Comparison of ENCODE assay signal across 26 cellular contexts in genomic region chr12:25840678-25841077, GRCh38.
DNase-seq lines count a peak whose midpoint lies in the region; ATAC-seq and TF ChIP-seq lines count a peak whose summit lies in the region.
"Had no signal": no experiment of that assay in that cellular context is flagged by ENCODE, and none has a peak within 500 bp of the region (broad histone marks: within the 10 kb centered on the region; RNA-seq: fewer than 3 reads in every experiment).

No MANE protein-coding gene starts in this region.

- no peak for TF ChIP-seq CTCF in astrocyte of the spinal cord (IDR thresholded peaks at IDR 0.05; ENCODE audit: low read depth, low read length)
- no peak for TF ChIP-seq CTCF in thoracic aorta (IDR thresholded peaks at IDR 0.05)

- no peaks in the 10 kb centered on the region for H3K9me3 ChIP-seq in thoracic aorta
- H3K9me3 ChIP-seq: uterus had no signal

- no peaks in the 10 kb centered on the region for H3K27me3 Mint-ChIP-seq in activated CD4-positive, alpha-beta memory T cell treated with anti-CD3 and anti-CD28 coated beads, Interleukin-2, amount 10 ng/mL, durations not matched to agents 7 days and 5 days
- H3K27me3 Mint-ChIP-seq: activated CD8-positive, alpha-beta T cell treated with anti-CD3 and anti-CD28 coated beads for 36 hours; brain had no signal

- DNase-seq in left cardiac atrium (no peak), cardiac septum (ENCODE audit: low spot score) (no peak), astrocyte of the spinal cord (ENCODE audit: low read depth, low spot score) (peak; percentile 82), fibroblast of the conjunctiva (ENCODE audit: low read depth) (peak; percentile 43), thoracic aorta (ENCODE audit: low spot score) (no peak), NCI-H1417 (lab: John Stamatoyannopoulos, UW) (no peak)
- no peak for DNase-seq in activated CD4-positive, alpha-beta memory T cell treated with anti-CD3 and anti-CD28 coated beads, Interleukin-2, amount 10 ng/mL, durations not matched to agents 7 days and 5 days
- DNase-seq: activated B cell treated with CpG ODN at 0.5 μM for 24 hours; activated CD8-positive, alpha-beta T cell treated with anti-CD3 and anti-CD28 coated beads for 36 hours; activated naive CD4-positive, alpha-beta T cell treated with anti-CD3 and anti-CD28 coated beads for 36 hours; activated T-cell treated with anti-CD3 and anti-CD28 coated beads, Interleukin-2, amount 50 U/mL, for 1 hour; DMS153; erythroblast; hypothalamus; kidney; natural killer cell; NCI-H2029; small intestine; stimulated activated CD4-positive, alpha-beta T cell treated with anti-CD3 and anti-CD28 coated beads, Interleukin-4, amount 100 ng/mL, for 4 hours; uterus had no signal

- no peak overlapping the region for H3K27ac ChIP-seq in thoracic aorta
- H3K27ac ChIP-seq: HL-60, SK-N-MC, uterus had no signal

- H3K36me3 Mint-ChIP-seq in activated CD4-positive, alpha-beta memory T cell treated with anti-CD3 and anti-CD28 coated beads, Interleukin-2, amount 10 ng/mL, durations not matched to agents 7 days and 5 days (ENCODE audit: low read depth), result no peaks in the 10 kb centered on the region
- H3K36me3 Mint-ChIP-seq: brain, CD14-positive monocyte, natural killer cell had no signal

- ATAC-seq in left cardiac atrium (peak; percentile 47 to 85), thoracic aorta (ENCODE audit: insufficient number of reproducible peaks, low FRiP score, low read depth) (peak; percentile 87), HG03432 (IDR thresholded peaks at IDR 0.05; ENCODE audit: unreplicated experiment) (no peak)
- ATAC-seq: activated CD8-positive, alpha-beta T cell treated with anti-CD3 and anti-CD28 coated beads for 36 hours; natural killer cell had no signal

- H3K36me3 ChIP-seq in thoracic aorta, result no peaks in the 10 kb centered on the region
- H3K36me3 ChIP-seq: uterus had no signal

- H3K4me1 ChIP-seq in thoracic aorta (ENCODE audit: control insufficient read depth in 1 of 2, low read depth in 2 of 2), result peaks cover 0 to 11% of the 10 kb centered on the region in 2 donors
- H3K4me1 ChIP-seq: uterus had no signal

- H3K4me3 ChIP-seq in astrocyte of the spinal cord (ENCODE audit: low read depth, low read length) (no peak overlapping the region), thoracic aorta (no peak overlapping the region)
- H3K4me3 ChIP-seq: SK-N-MC, uterus had no signal

- intact Hi-C loops in left cardiac atrium (cut with DNase I) (no loop called here), cardiac septum (cut with DNase I) (no loop called here)

- CTCF ChIA-PET in activated CD4-positive, alpha-beta memory T cell treated with anti-CD3 and anti-CD28 coated beads, Interleukin-2, amount 10 ng/mL, durations not matched to agents 7 days and 5 days (lab: Charles Lee), result no interaction called here

- in situ Hi-C loops in astrocyte of the spinal cord (cut with HindIII; ENCODE audit: low sequenced_read_pairs), result no loop called here

- no peak overlapping the region for H3K4me3 Mint-ChIP-seq in activated CD4-positive, alpha-beta memory T cell treated with anti-CD3 and anti-CD28 coated beads, Interleukin-2, amount 10 ng/mL, durations not matched to agents 7 days and 5 days
- H3K4me3 Mint-ChIP-seq: activated B cell treated with CpG ODN at 0.5 μM for 24 hours; activated CD8-positive, alpha-beta T cell treated with anti-CD3 and anti-CD28 coated beads for 36 hours; activated naive CD4-positive, alpha-beta T cell treated with anti-CD3 and anti-CD28 coated beads for 36 hours; brain; CD14-positive monocyte; natural killer cell; T-helper 2 cell treated with Interferon-gamma antibody and Interleukin-4, amounts not matched to agents 5 μg/mL and 100 μg/mL, for 36 hours had no signal

- no peaks in the 10 kb centered on the region for H3K9me3 Mint-ChIP-seq in activated CD4-positive, alpha-beta memory T cell treated with anti-CD3 and anti-CD28 coated beads, Interleukin-2, amount 10 ng/mL, durations not matched to agents 7 days and 5 days
- H3K9me3 Mint-ChIP-seq: activated B cell treated with CpG ODN at 0.5 μM for 24 hours; activated CD8-positive, alpha-beta T cell treated with anti-CD3 and anti-CD28 coated beads for 36 hours; activated naive CD4-positive, alpha-beta T cell treated with anti-CD3 and anti-CD28 coated beads for 36 hours; natural killer cell; T-helper 2 cell treated with Interferon-gamma antibody and Interleukin-4, amounts not matched to agents 5 μg/mL and 100 μg/mL, for 36 hours had no signal

- no peaks in the 10 kb centered on the region for H3K4me1 Mint-ChIP-seq in activated CD4-positive, alpha-beta memory T cell treated with anti-CD3 and anti-CD28 coated beads, Interleukin-2, amount 10 ng/mL, durations not matched to agents 7 days and 5 days
- H3K4me1 Mint-ChIP-seq: activated B cell treated with CpG ODN at 0.5 μM for 24 hours, CD14-positive monocyte, natural killer cell had no signal

- H3K27me3 ChIP-seq in thoracic aorta (replicated peaks; ENCODE audit: insufficient read depth), result no peaks in the 10 kb centered on the region
- H3K27me3 ChIP-seq: uterus had no signal

- H3K27ac Mint-ChIP-seq in activated CD4-positive, alpha-beta memory T cell treated with anti-CD3 and anti-CD28 coated beads, Interleukin-2, amount 10 ng/mL, durations not matched to agents 7 days and 5 days, result no peak overlapping the region
- H3K27ac Mint-ChIP-seq: activated B cell treated with CpG ODN at 0.5 μM for 24 hours; activated CD8-positive, alpha-beta T cell treated with anti-CD3 and anti-CD28 coated beads for 36 hours; activated naive CD4-positive, alpha-beta T cell treated with anti-CD3 and anti-CD28 coated beads for 36 hours; brain; CD14-positive monocyte; natural killer cell; T-helper 2 cell treated with Interferon-gamma antibody and Interleukin-4, amounts not matched to agents 5 μg/mL and 100 μg/mL, for 36 hours had no signal

- POLR2A ChIA-PET in activated CD4-positive, alpha-beta memory T cell treated with anti-CD3 and anti-CD28 coated beads, Interleukin-2, amount 10 ng/mL, durations not matched to agents 7 days and 5 days (lab: Charles Lee), result no interaction called here

Comparison
In these comparisons a context has a peak if more than half of its experiments do, and no peak if none do; other contexts are left out.
1. DNase-seq: peak in astrocyte of the spinal cord (single experiment) and fibroblast of the conjunctiva (single experiment); none in left cardiac atrium (single experiment), cardiac septum (single experiment), thoracic aorta (single experiment), NCI-H1417 (0 of 3) and activated CD4-positive, alpha-beta memory T cell treated with anti-CD3 and anti-CD28 coated beads, Interleukin-2, amount 10 ng/mL, durations not matched to agents 7 days and 5 days (single experiment).